ENCODE assay signal across 16 cellular contexts in the genomic region with DNA sequence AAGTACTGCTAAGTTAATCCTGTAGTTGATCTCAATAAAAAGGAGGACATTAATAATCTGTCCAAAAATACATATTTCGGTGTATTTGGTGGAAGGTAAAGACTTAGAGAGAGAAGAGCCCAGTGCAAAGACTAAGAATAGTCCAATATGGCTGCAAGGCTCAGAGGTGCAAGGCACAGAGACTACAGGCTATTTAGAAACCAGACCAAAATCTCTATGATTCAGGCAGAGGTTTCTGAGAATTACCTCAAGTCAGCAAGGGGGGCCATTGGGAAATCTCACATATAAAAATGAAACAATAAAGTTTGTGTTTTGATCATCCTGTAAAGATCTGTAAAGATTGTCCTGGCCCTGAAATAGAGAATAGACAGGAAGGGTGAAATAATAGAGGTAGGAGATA.
DNase-seq lines count a peak whose midpoint lies in the region; ATAC-seq and TF ChIP-seq lines count a peak whose summit lies in the region.
"Had no signal": no experiment of that assay in that cellular context is flagged by ENCODE, and none has a peak within 500 bp of the region (broad histone marks: within the 10 kb centered on the region; RNA-seq: fewer than 3 reads in every experiment).

No MANE protein-coding gene starts in this region.

- no peak overlapping the region for H3K27ac ChIP-seq in CD4-positive, alpha-beta memory T cell (ENCODE audit: low read depth, low read length)
- no peak overlapping the region for H3K27ac ChIP-seq in naive thymus-derived CD4-positive, alpha-beta T cell (ENCODE audit: low read depth, low read length)

- no peaks in the 10 kb centered on the region for H3K27me3 ChIP-seq in CD4-positive, alpha-beta memory T cell (ENCODE audit: insufficient read depth, low read length)
- no peaks in the 10 kb centered on the region for H3K27me3 ChIP-seq in naive thymus-derived CD4-positive, alpha-beta T cell (ENCODE audit: control insufficient read depth in 2 of 2, insufficient read depth in 2 of 2, low read length in 2 of 2)

- no peaks in the 10 kb centered on the region for H3K27me3 Mint-ChIP-seq in activated T-cell treated with anti-CD3 and anti-CD28 coated beads, Interleukin-2, amount 50 U/mL, for 24 hours
- no peaks in the 10 kb centered on the region for H3K27me3 Mint-ChIP-seq in CD4-positive, alpha-beta memory T cell
- no peaks in the 10 kb centered on the region for H3K27me3 Mint-ChIP-seq in activated CD8-positive, alpha-beta T cell treated with anti-CD3 and anti-CD28 coated beads, Interleukin-2, amount 10 ng/mL, durations not matched to agents 7 days and 5 days (ENCODE audit: low read depth)
- no peaks in the 10 kb centered on the region for H3K27me3 Mint-ChIP-seq in naive thymus-derived CD4-positive, alpha-beta T cell
- no peaks in the 10 kb centered on the region for H3K27me3 Mint-ChIP-seq in HFFc6 (ENCODE audit: insufficient read depth)

- no peaks in the 10 kb centered on the region for H3K9me3 ChIP-seq in CD4-positive, alpha-beta memory T cell (ENCODE audit: control insufficient read depth in 1 of 2, low read length in 2 of 2)
- H3K9me3 ChIP-seq in naive thymus-derived CD4-positive, alpha-beta T cell (ENCODE audit: control insufficient read depth in 2 of 3, low read length in 3 of 3) = no peaks in the 10 kb centered on the region

- CTCF ChIA-PET in CD4-positive, alpha-beta memory T cell (lab: Charles Lee; ENCODE audit: partially characterized antibody) = no interaction called here
- CTCF ChIA-PET in activated CD8-positive, alpha-beta T cell treated with anti-CD3 and anti-CD28 coated beads, Interleukin-2, amount 10 ng/mL, durations not matched to agents 7 days and 5 days (lab: Charles Lee) = no interaction called here
- CTCF ChIA-PET in naive thymus-derived CD4-positive, alpha-beta T cell (lab: Charles Lee) = no interaction called here

- peaks cover 92% of the 10 kb centered on the region for H3K4me1 Mint-ChIP-seq in activated T-cell treated with anti-CD3 and anti-CD28 coated beads, Interleukin-2, amount 50 U/mL, for 24 hours (ENCODE audit: low read depth)
- H3K4me1 Mint-ChIP-seq in CD4-positive, alpha-beta memory T cell = peaks cover 67 to 94% (median 83%) of the 10 kb centered on the region in 4 donors
- peaks cover 39% of the 10 kb centered on the region for H3K4me1 Mint-ChIP-seq in activated CD8-positive, alpha-beta T cell treated with anti-CD3 and anti-CD28 coated beads, Interleukin-2, amount 10 ng/mL, durations not matched to agents 7 days and 5 days (ENCODE audit: low read depth)
- H3K4me1 Mint-ChIP-seq in naive thymus-derived CD4-positive, alpha-beta T cell = peaks cover 28 to 97% (median 93%) of the 10 kb centered on the region in 7 donors
- H3K4me1 Mint-ChIP-seq in HFFc6 (ENCODE audit: low read depth) = no peaks in the 10 kb centered on the region
- H3K4me1 Mint-ChIP-seq: GM23338 had no signal

- H3K27ac Mint-ChIP-seq in activated T-cell treated with anti-CD3 and anti-CD28 coated beads, Interleukin-2, amount 50 U/mL, for 24 hours = peak overlapping the region; percentile 82
- H3K27ac Mint-ChIP-seq in CD4-positive, alpha-beta memory T cell = peak overlapping the region; percentile 14 to 96 (median 88)
- H3K27ac Mint-ChIP-seq in activated CD8-positive, alpha-beta T cell treated with anti-CD3 and anti-CD28 coated beads, Interleukin-2, amount 10 ng/mL, durations not matched to agents 7 days and 5 days = no peak overlapping the region
- peak overlapping the region in 8 of 9 donors; percentile 79 to 98 (median 90) for H3K27ac Mint-ChIP-seq in naive thymus-derived CD4-positive, alpha-beta T cell
- H3K27ac Mint-ChIP-seq in HFFc6 = no peak overlapping the region
- H3K27ac Mint-ChIP-seq: GM23338 had no signal

- peaks cover 11% of the 10 kb centered on the region for H3K36me3 ChIP-seq in CD4-positive, alpha-beta memory T cell (ENCODE audit: insufficient read depth, low read length)
- H3K36me3 ChIP-seq in naive thymus-derived CD4-positive, alpha-beta T cell (ENCODE audit: control insufficient read depth in 2 of 3, insufficient read depth in 3 of 3, low read length in 3 of 3) = peaks cover 0 to 35% (median 5%) of the 10 kb centered on the region in 3 experiments

- H3K4me1 ChIP-seq in CD4-positive, alpha-beta memory T cell (ENCODE audit: insufficient read depth, low read length) = peaks cover 75% of the 10 kb centered on the region
- peaks cover 26 to 73% of the 10 kb centered on the region in 2 donors for H3K4me1 ChIP-seq in naive thymus-derived CD4-positive, alpha-beta T cell (ENCODE audit: control insufficient read depth in 2 of 2, insufficient read depth in 2 of 2, low read length in 2 of 2)

- no peak for TF ChIP-seq CTCF in HFFc6 (IDR thresholded peaks at IDR 0.05)

- intact Hi-C loops in CD4-positive, alpha-beta memory T cell (cut with micrococcal nuclease) = loop anchor here (10.0 kb wide), 2 partner anchors 965 to 1015 kb away; no protein-coding TSS in a partner anchor
- intact Hi-C loops in naive thymus-derived CD4-positive, alpha-beta T cell (cut with micrococcal nuclease) = loop anchor here in 1 of 2 donors (10.0 kb wide), 1 partner anchor 965 kb away; no protein-coding TSS in a partner anchor

- ATAC-seq in activated CD8-positive, alpha-beta T cell treated with anti-CD3 and anti-CD28 coated beads, Interleukin-2, amount 10 ng/mL, durations not matched to agents 7 days and 5 days = no peak
- no peak for ATAC-seq in naive thymus-derived CD4-positive, alpha-beta T cell
- ATAC-seq: GM23338 had no signal

- peaks cover 19% of the 10 kb centered on the region for H3K9me3 Mint-ChIP-seq in activated T-cell treated with anti-CD3 and anti-CD28 coated beads, Interleukin-2, amount 50 U/mL, for 24 hours
- H3K9me3 Mint-ChIP-seq in CD4-positive, alpha-beta memory T cell = peaks cover 0 to 6% (median 0%) of the 10 kb centered on the region in 8 donors
- peaks cover 24% of the 10 kb centered on the region for H3K9me3 Mint-ChIP-seq in activated CD8-positive, alpha-beta T cell treated with anti-CD3 and anti-CD28 coated beads, Interleukin-2, amount 10 ng/mL, durations not matched to agents 7 days and 5 days (ENCODE audit: insufficient read depth)
- peaks cover 0 to 31% (median 4%) of the 10 kb centered on the region in 11 donors for H3K9me3 Mint-ChIP-seq in naive thymus-derived CD4-positive, alpha-beta T cell
- peaks cover 78% of the 10 kb centered on the region for H3K9me3 Mint-ChIP-seq in HFFc6
- H3K9me3 Mint-ChIP-seq: GM23338 had no signal

- no peak overlapping the region for H3K4me3 ChIP-seq in CD4-positive, alpha-beta memory T cell (ENCODE audit: low read length in 2 of 2)
- no peak overlapping the region for H3K4me3 ChIP-seq in naive thymus-derived CD4-positive, alpha-beta T cell (ENCODE audit: low read length)
- H3K4me3 ChIP-seq: GM23338 had no signal

- POLR2A ChIA-PET in CD4-positive, alpha-beta memory T cell (lab: Charles Lee; ENCODE audit: partially characterized antibody) = no interaction called here
- POLR2A ChIA-PET in activated CD8-positive, alpha-beta T cell treated with anti-CD3 and anti-CD28 coated beads, Interleukin-2, amount 10 ng/mL, durations not matched to agents 7 days and 5 days (lab: Charles Lee) = no interaction called here
- POLR2A ChIA-PET in naive thymus-derived CD4-positive, alpha-beta T cell (lab: Charles Lee) = no interaction called here

- DNase-seq in activated T-cell treated with anti-CD3 and anti-CD28 coated beads, Interleukin-2, amount 50 U/mL, for 24 hours = no peak
- no peak for DNase-seq in activated T-cell treated with anti-CD3 and anti-CD28 coated beads, Interleukin-2, amount 50 U/mL, for 48 hours
- DNase-seq in CD4-positive, alpha-beta memory T cell = no peak
- DNase-seq in activated CD8-positive, alpha-beta T cell treated with anti-CD3 and anti-CD28 coated beads, Interleukin-2, amount 10 ng/mL, durations not matched to agents 7 days and 5 days = peak; percentile 41
- DNase-seq in naive thymus-derived CD4-positive, alpha-beta T cell = no peak
- DNase-seq in NCI-H146 (lab: John Stamatoyannopoulos, UW) = no peak
- no peak for DNase-seq in HFFc6
- no peak for DNase-seq in HCEC 1CT
- DNase-seq: AML-193, NCI-H1436 treated with DMSO at 0.1 percent for 48 hours, NCI-H2107, NCI-H226, NCI-H526 treated with DMSO at 0.1 percent for 48 hours, OCI-M1, RPMI8226 had no signal

- H3K4me3 Mint-ChIP-seq in activated T-cell treated with anti-CD3 and anti-CD28 coated beads, Interleukin-2, amount 50 U/mL, for 24 hours = no peak overlapping the region
- H3K4me3 Mint-ChIP-seq in CD4-positive, alpha-beta memory T cell = peak overlapping the region in 3 of 8 donors; percentile 1 to 35 (median 24)
- no peak overlapping the region for H3K4me3 Mint-ChIP-seq in activated CD8-positive, alpha-beta T cell treated with anti-CD3 and anti-CD28 coated beads, Interleukin-2, amount 10 ng/mL, durations not matched to agents 7 days and 5 days
- H3K4me3 Mint-ChIP-seq in naive thymus-derived CD4-positive, alpha-beta T cell = peak overlapping the region in 8 of 10 donors; percentile 17 to 89 (median 44)
- no peak overlapping the region for H3K4me3 Mint-ChIP-seq in HFFc6
- H3K4me3 Mint-ChIP-seq: GM23338 had no signal

- peaks cover 73% of the 10 kb centered on the region for H3K36me3 Mint-ChIP-seq in activated T-cell treated with anti-CD3 and anti-CD28 coated beads, Interleukin-2, amount 50 U/mL, for 24 hours (ENCODE audit: low read depth)
- H3K36me3 Mint-ChIP-seq in CD4-positive, alpha-beta memory T cell = peaks cover 65 to 71% of the 10 kb centered on the region in 2 donors
- peaks cover 50% of the 10 kb centered on the region for H3K36me3 Mint-ChIP-seq in activated CD8-positive, alpha-beta T cell treated with anti-CD3 and anti-CD28 coated beads, Interleukin-2, amount 10 ng/mL, durations not matched to agents 7 days and 5 days (ENCODE audit: low read depth)
- peaks cover 40 to 82% (median 74%) of the 10 kb centered on the region in 5 donors for H3K36me3 Mint-ChIP-seq in naive thymus-derived CD4-positive, alpha-beta T cell
- peaks cover 9% of the 10 kb centered on the region; the same call in 1 of the 2 replicates for H3K36me3 Mint-ChIP-seq in HFFc6 (ENCODE audit: low read depth)

Comparison
In these comparisons a context has a peak if more than half of its experiments do, and no peak if none do; other contexts are left out.
1. H3K27ac Mint-ChIP-seq: peak in activated T-cell treated with anti-CD3 and anti-CD28 coated beads, Interleukin-2, amount 50 U/mL, for 24 hours (single experiment), CD4-positive, alpha-beta memory T cell (7 of 7) and naive thymus-derived CD4-positive, alpha-beta T cell (8 of 9); none in activated CD8-positive, alpha-beta T cell treated with anti-CD3 and anti-CD28 coated beads, Interleukin-2, amount 10 ng/mL, durations not matched to agents 7 days and 5 days (single experiment) and HFFc6 (single experiment).
2. H3K4me3 Mint-ChIP-seq: peak in naive thymus-derived CD4-positive, alpha-beta T cell (8 of 10); none in activated T-cell treated with anti-CD3 and anti-CD28 coated beads, Interleukin-2, amount 50 U/mL, for 24 hours (single experiment), activated CD8-positive, alpha-beta T cell treated with anti-CD3 and anti-CD28 coated beads, Interleukin-2, amount 10 ng/mL, durations not matched to agents 7 days and 5 days (single experiment) and HFFc6 (single experiment).